ENCODE assay signal across 11 cellular contexts in the genomic region with DNA sequence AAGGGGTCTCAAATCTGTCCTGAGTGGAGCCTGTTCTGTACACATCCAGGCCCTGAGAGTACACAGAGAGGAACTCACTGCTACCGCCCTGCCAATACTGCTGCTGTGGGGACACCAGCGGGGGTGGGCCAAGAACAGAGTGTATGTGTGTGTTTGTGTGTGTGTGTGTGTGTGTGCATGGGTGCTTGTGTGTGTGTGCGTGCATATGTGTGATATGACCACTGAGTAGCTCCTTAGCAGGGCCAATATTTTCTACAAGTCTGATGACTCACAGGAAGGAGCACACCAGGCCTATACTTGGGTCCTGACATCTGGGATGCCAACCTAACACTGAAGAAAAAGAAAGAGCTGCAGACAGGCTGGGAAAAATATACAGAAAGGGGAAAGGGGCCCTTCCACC. TPM values are rescaled to one million over a fixed set of nuclear protein-coding genes. Genes with fewer than 3 reads are reported as not detected.
A peak's percentile ranks its signal among the peaks of the same experiment; 100 is the strongest.
DNase-seq lines count a peak whose midpoint lies in the region; ATAC-seq, FAIRE-seq and TF ChIP-seq lines count a peak whose summit lies in the region.
"Had no signal": no experiment of that assay in that cellular context is flagged by ENCODE, and none has a peak within 500 bp of the region (broad histone marks: within the 10 kb centered on the region; RNA-seq: fewer than 3 reads in every experiment).

No MANE protein-coding gene starts in this region.

- FAIRE-seq in urothelium cell line (lab: Jason Lieb, UNC) = peak; percentile 9
- FAIRE-seq in D721Med (lab: Jason Lieb, UNC) = no peak
- FAIRE-seq: endometrium had no signal

- H3K4me1 ChIP-seq in adipocyte (ENCODE audit: control insufficient read depth, insufficient read depth, low read length) (peaks cover 49% of the 10 kb centered on the region), mucosa of descending colon (ENCODE audit: low read depth) (peaks cover 30% of the 10 kb centered on the region)

- H3K4me3 ChIP-seq in adipocyte (ENCODE audit: low read length) (peak overlapping the region; percentile 82), mucosa of descending colon (no peak overlapping the region)

- H3K9ac ChIP-seq in adipocyte (ENCODE audit: low read length) = peak overlapping the region; percentile 88

- peak; percentile 53 for DNase-seq in activated CD8-positive, alpha-beta memory T cell treated with anti-CD3 and anti-CD28 coated beads for 24 hours
- no peak for DNase-seq in activated CD8-positive, alpha-beta memory T cell treated with anti-CD3 and anti-CD28 coated beads, Interleukin-2, amount 50 U/mL, for 4 hours
- DNase-seq in adipocyte (ENCODE audit: low read depth) (peak; percentile 13), hepatic stellate cell (ENCODE audit: low spot score) (peak; percentile 39), urothelium cell line (ENCODE audit: low spot score) (peak; percentile 48), NCI-H1417 (lab: John Stamatoyannopoulos, UW) (no peak), mucosa of descending colon (no peak), D721Med (ENCODE audit: insufficient read length, low spot score) (no peak)

- no peaks in the 10 kb centered on the region for H3K27me3 ChIP-seq in adipocyte (replicated peaks; ENCODE audit: control insufficient read depth, insufficient read depth, low read length)

- H3K9me3 ChIP-seq in adipocyte (ENCODE audit: control insufficient read depth, low read length) (no peaks in the 10 kb centered on the region), mucosa of descending colon (no peaks in the 10 kb centered on the region)

- intact Hi-C loops in mucosa of descending colon (cut with DNase I, micrococcal nuclease) = no loop called here

- H3K36me3 ChIP-seq in adipocyte (ENCODE audit: control insufficient read depth, insufficient read depth, low read length, severe bottlenecking) (no peaks in the 10 kb centered on the region), mucosa of descending colon (ENCODE audit: low read depth) (no peaks in the 10 kb centered on the region)

- TF ChIP-seq CTCF in mucosa of descending colon (IDR thresholded peaks at IDR 0.05) = no peak
- TF ChIP-seq CTCF in D721Med (IDR thresholded peaks at IDR 0.05; ENCODE audit: insufficient read depth, missing control alignments) = no peak

- no peak for ATAC-seq in mucosa of descending colon

RNA-seq across cellular contexts. Expression of a gene that starts 1.4 kb away (rescaled TPM):
- total RNA-seq in mucosa of descending colon = under 1 TPM in 2 of 3 donors, not detected in 1; 0.16 to 0.58 TPM
- total RNA-seq: activated T-cell treated with anti-CD3 and anti-CD28 coated beads, Interleukin-2, amount 50 U/mL, for 72 hours; mesothelial cell of epicardium had no signal

RNA-seq across cellular contexts. Expression of a gene that starts 26.4 kb away (rescaled TPM):
- total RNA-seq in mucosa of descending colon = under 1 TPM in 1 of 3 donors, not detected in 2; 0.41 TPM
- total RNA-seq: activated T-cell treated with anti-CD3 and anti-CD28 coated beads, Interleukin-2, amount 50 U/mL, for 72 hours; mesothelial cell of epicardium had no signal

RNA-seq across cellular contexts. Expression of a gene that starts 32.3 kb away (rescaled TPM):
- total RNA-seq in mucosa of descending colon = 10 to 100 TPM; 16.2 to 27.2 (median 26.1) TPM

RNA-seq across cellular contexts. Expression of a gene that starts 45.3 kb away (rescaled TPM):
- total RNA-seq in mucosa of descending colon = under 1 TPM in 1 of 3 donors, not detected in 2; 0.43 TPM

Comparison
In these comparisons a context has a peak if more than half of its experiments do, and no peak if none do; other contexts are left out.
1. DNase-seq: peak in activated CD8-positive, alpha-beta memory T cell treated with anti-CD3 and anti-CD28 coated beads for 24 hours (single experiment), adipocyte (single experiment), hepatic stellate cell (single experiment) and urothelium cell line (single experiment); none in activated CD8-positive, alpha-beta memory T cell treated with anti-CD3 and anti-CD28 coated beads, Interleukin-2, amount 50 U/mL, for 4 hours (single experiment), NCI-H1417 (0 of 3), mucosa of descending colon (0 of 3) and D721Med (single experiment).